10 cellular contexts compared by ENCODE assay signal in genomic region chr1:226000493-226000981, GRCh38. TPM values are rescaled to one million over a fixed set of nuclear protein-coding genes. Genes with fewer than 3 reads are reported as not detected.
DNase-seq lines count a peak whose midpoint lies in the region; ATAC-seq and TF ChIP-seq lines count a peak whose summit lies in the region.
"Not testable (repeated sequence)": the region's sequence is repeated elsewhere in the genome, so short reads cannot be mapped to it uniquely, and the experiment has no call there.
"Had no signal": no experiment of that assay in that cellular context is flagged by ENCODE, and none has a peak within 500 bp of the region (broad histone marks: within the 10 kb centered on the region; RNA-seq: fewer than 3 reads in every experiment).

No MANE protein-coding gene starts in this region.

- peak overlapping the region; percentile 100 for H3K27ac Mint-ChIP-seq in activated CD8-positive, alpha-beta memory T cell treated with anti-CD3 and anti-CD28 coated beads, Interleukin-2, amount 10 ng/mL, durations not matched to agents 7 days and 5 days
- peak overlapping the region; percentile 93 to 99 (median 97) for H3K27ac Mint-ChIP-seq in nephron
- peak overlapping the region; percentile 100 for H3K27ac Mint-ChIP-seq in stimulated activated naive CD8-positive, alpha-beta T cell treated with anti-CD3 and anti-CD28 coated beads, Interleukin-15, Interleukin-2, amounts not matched to agents 100 ng/mL and 50 ng/mL, for 24 hours

- H4K20me1 ChIP-seq in OCI-LY7 (ENCODE audit: insufficient read depth, low read length) = not testable (repeated sequence)

- H3K9me3 ChIP-seq in OCI-LY7 (ENCODE audit: low read length); body of pancreas; heart left ventricle: not testable (repeated sequence)

- peaks cover 66% of the 10 kb centered on the region for H3K4me1 ChIP-seq in OCI-LY7 (ENCODE audit: insufficient read depth, low read length, poor library complexity, severe bottlenecking)
- H3K4me1 ChIP-seq in body of pancreas = peaks cover 60% of the 10 kb centered on the region
- H3K4me1 ChIP-seq in heart left ventricle = peaks cover 4 to 70% (median 45%) of the 10 kb centered on the region in 12 donors

- not testable (repeated sequence) for H3K27me3 ChIP-seq in body of pancreas, heart left ventricle

- H3K36me3 ChIP-seq in OCI-LY7 (ENCODE audit: insufficient read depth, low read length) (peaks cover 19% of the 10 kb centered on the region), heart left ventricle (peaks cover 0 to 20% (median 0%) of the 10 kb centered on the region in 9 donors)
- not testable (repeated sequence) for H3K36me3 ChIP-seq in body of pancreas (replicated peaks in 1 of 2; ENCODE audit: insufficient read depth in 1 of 2, low read depth in 2 of 2)

- TF ChIP-seq POLR2A in body of pancreas (IDR thresholded peaks at IDR 0.05); heart left ventricle (IDR thresholded peaks at IDR 0.05): not testable (repeated sequence)

- not testable (repeated sequence) for H3K9me2 ChIP-seq in OCI-LY7 (ENCODE audit: insufficient read depth, low read length)

- BruUV-seq in OCI-LY7 (replicated peaks; lab: Mats Ljungman, UMichigan) = not testable (repeated sequence)

- intact Hi-C loops in OCI-LY7 (cut with micrococcal nuclease; ENCODE audit: unreplicated experiment); body of pancreas (cut with DNase I): not testable (repeated sequence)
- intact Hi-C loops in heart left ventricle (cut with DNase I) = loop anchor here in 2 of 10 donors (5.0 kb wide), 2 partner anchors 112 to 117 kb away; no protein-coding TSS in a partner anchor

- CTCF ChIA-PET in OCI-LY7 (lab: Charles Lee; ENCODE audit: unreplicated experiment) = not testable (repeated sequence)
- CTCF ChIA-PET in activated CD8-positive, alpha-beta memory T cell treated with anti-CD3 and anti-CD28 coated beads, Interleukin-2, amount 10 ng/mL, durations not matched to agents 7 days and 5 days (lab: Charles Lee) = interaction anchor here (1.1 to 3.1 kb wide), 4 partner anchors 10 to 64 kb away, joined by 3 to 13 read pairs (median 10); partner anchors contain the start of gene H3-3A

- H3K4me2 ChIP-seq in OCI-LY7 (ENCODE audit: low read length) = peak overlapping the region; percentile 96

- WGBS in body of pancreas, 2 donors = 68 to 92% methylated on average over 21 of the region's 21 CpGs
- WGBS in heart left ventricle, 4 donors = 94 to 95% (median 95%) methylated on average over 21 of the region's 21 CpGs

- H3K27ac ChIP-seq in OCI-LY7 (ENCODE audit: low read depth, low read length, poor library complexity, severe bottlenecking) = peak overlapping the region; percentile 96
- H3K27ac ChIP-seq in body of pancreas = peak overlapping the region; percentile 22 to 98 (median 96)
- peak overlapping the region; percentile 84 to 99 (median 96) for H3K27ac ChIP-seq in heart left ventricle

- peak overlapping the region; percentile 76; the same call in 1 of the 2 replicates for H2AFZ ChIP-seq in OCI-LY7 (ENCODE audit: low read length)

- not testable (repeated sequence) for H3K27me3 Mint-ChIP-seq in activated CD8-positive, alpha-beta memory T cell treated with anti-CD3 and anti-CD28 coated beads, Interleukin-2, amount 10 ng/mL, durations not matched to agents 7 days and 5 days; nephron (ENCODE audit: low read depth); stimulated activated naive CD8-positive, alpha-beta T cell treated with anti-CD3 and anti-CD28 coated beads, Interleukin-15, Interleukin-2, amounts not matched to agents 100 ng/mL and 50 ng/mL, for 24 hours

- peaks cover 14% of the 10 kb centered on the region for H3K36me3 Mint-ChIP-seq in activated CD8-positive, alpha-beta memory T cell treated with anti-CD3 and anti-CD28 coated beads, Interleukin-2, amount 10 ng/mL, durations not matched to agents 7 days and 5 days
- not testable (repeated sequence) for H3K36me3 Mint-ChIP-seq in nephron (ENCODE audit: low read depth)
- peaks cover 13% of the 10 kb centered on the region for H3K36me3 Mint-ChIP-seq in stimulated activated naive CD8-positive, alpha-beta T cell treated with anti-CD3 and anti-CD28 coated beads, Interleukin-15, Interleukin-2, amounts not matched to agents 100 ng/mL and 50 ng/mL, for 24 hours (ENCODE audit: low read depth)

- peaks cover 59% of the 10 kb centered on the region for H3K4me1 Mint-ChIP-seq in activated CD8-positive, alpha-beta memory T cell treated with anti-CD3 and anti-CD28 coated beads, Interleukin-2, amount 10 ng/mL, durations not matched to agents 7 days and 5 days
- H3K4me1 Mint-ChIP-seq in nephron = peaks cover 28% of the 10 kb centered on the region
- H3K4me1 Mint-ChIP-seq in stimulated activated naive CD8-positive, alpha-beta T cell treated with anti-CD3 and anti-CD28 coated beads, Interleukin-15, Interleukin-2, amounts not matched to agents 100 ng/mL and 50 ng/mL, for 24 hours (ENCODE audit: low read depth) = peaks cover 76% of the 10 kb centered on the region

- H3K4me3 ChIP-seq in GM12865 (ENCODE audit: low read depth, low read length) (peak overlapping the region; percentile 74), OCI-LY7 (ENCODE audit: low read depth, low read length, poor library complexity, severe bottlenecking) (peak overlapping the region; percentile 93), heart left ventricle (peak overlapping the region in 2 of 12 donors; percentile 83 to 94)
- H3K4me3 ChIP-seq in body of pancreas = not testable (repeated sequence)

- not testable (repeated sequence) for ATAC-seq in activated CD8-positive, alpha-beta memory T cell treated with anti-CD3 and anti-CD28 coated beads, Interleukin-2, amount 10 ng/mL, durations not matched to agents 7 days and 5 days; body of pancreas; heart left ventricle

- H3K9me3 Mint-ChIP-seq in activated CD8-positive, alpha-beta memory T cell treated with anti-CD3 and anti-CD28 coated beads, Interleukin-2, amount 10 ng/mL, durations not matched to agents 7 days and 5 days (ENCODE audit: low read depth); nephron; stimulated activated naive CD8-positive, alpha-beta T cell treated with anti-CD3 and anti-CD28 coated beads, Interleukin-15, Interleukin-2, amounts not matched to agents 100 ng/mL and 50 ng/mL, for 24 hours: not testable (repeated sequence)

- not testable (repeated sequence) for DNase-seq in GM12865 (ENCODE audit: low read depth); OCI-LY7 (ENCODE audit: low spot score); activated CD8-positive, alpha-beta memory T cell treated with anti-CD3 and anti-CD28 coated beads, Interleukin-2, amount 10 ng/mL, durations not matched to agents 7 days and 5 days; heart left ventricle
- peak in 1 of 4 donors; percentile 67 for DNase-seq in body of pancreas

- TF ChIP-seq CTCF in GM12865 (IDR thresholded peaks at IDR 0.05; ENCODE audit: insufficient read depth, low read depth, low read length, missing control alignments); OCI-LY7 (conservative IDR thresholded peaks at IDR 0.05; ENCODE audit: low read length); body of pancreas (IDR thresholded peaks at IDR 0.05); heart left ventricle (IDR thresholded peaks at IDR 0.05); nephron (IDR thresholded peaks at IDR 0.05; ENCODE audit: unreplicated experiment in 3 of 3): not testable (repeated sequence)

- H3K4me3 Mint-ChIP-seq in activated CD8-positive, alpha-beta memory T cell treated with anti-CD3 and anti-CD28 coated beads, Interleukin-2, amount 10 ng/mL, durations not matched to agents 7 days and 5 days = peak overlapping the region; percentile 98
- H3K4me3 Mint-ChIP-seq in nephron = peak overlapping the region in 2 of 3 experiments; percentile 100
- H3K4me3 Mint-ChIP-seq in stimulated activated naive CD8-positive, alpha-beta T cell treated with anti-CD3 and anti-CD28 coated beads, Interleukin-15, Interleukin-2, amounts not matched to agents 100 ng/mL and 50 ng/mL, for 24 hours = peak overlapping the region; percentile 94

- H3K79me2 ChIP-seq in OCI-LY7 (ENCODE audit: insufficient read depth, low read depth, low read length) = peaks cover 36% of the 10 kb centered on the region

- POLR2A ChIA-PET in OCI-LY7 (lab: Charles Lee) = interaction anchor here (0.9 to 3.1 kb wide), 6 partner anchors 28 to 125 kb away, joined by 3 to 21 read pairs (median 4); no protein-coding TSS in a partner anchor

RNA-seq across cellular contexts. Expression of gene SDE2, which starts 1.4 kb away (rescaled TPM):
- 18.2 and 22.0 TPM in 2 replicates for total RNA-seq in OCI-LY7 (2014; rRNA removed; shearing (Covaris generic))
- total RNA-seq in OCI-LY7 (2022) (25.0 and 25.4 TPM in 2 replicates), body of pancreas (10 to 100 TPM; 11.9 to 13.7 TPM), heart left ventricle (10 to 100 TPM in 8 of 9 donors, 1 to 10 TPM in 1; 9.3 to 16.4 (median 12.6) TPM)
- 10 to 100 TPM; 16.6 to 20.9 TPM for total RNA-seq in activated CD8-positive, alpha-beta memory T cell treated with anti-CD3 and anti-CD28 coated beads, Interleukin-2, amount 10 ng/mL, durations not matched to agents 7 days and 5 days
- polyA plus RNA-seq in heart left ventricle = 10 to 100 TPM in 1 of 2 donors, 1 to 10 TPM in 1; 3.7 to 12.8 TPM

RNA-seq across cellular contexts. Expression of gene LEFTY2, which starts 59.5 kb away (rescaled TPM):
- total RNA-seq in OCI-LY7 (2014; rRNA removed; shearing (Covaris generic)) = 3.8 and 4.8 TPM in 2 replicates
- total RNA-seq in OCI-LY7 (2022) = 4.3 and 7.3 TPM in 2 replicates
- total RNA-seq in activated CD8-positive, alpha-beta memory T cell treated with anti-CD3 and anti-CD28 coated beads, Interleukin-2, amount 10 ng/mL, durations not matched to agents 7 days and 5 days = not detected
- 1 to 10 TPM in 1 of 2 donors, under 1 TPM in 1; 0.99 to 8.0 TPM for total RNA-seq in body of pancreas
- 1 to 10 TPM in 1 of 9 donors, under 1 TPM in 7, not detected in 1; 0.14 to 1.8 (median 0.51) TPM for total RNA-seq in heart left ventricle
- under 1 TPM; 0.11 to 0.22 TPM for polyA plus RNA-seq in heart left ventricle
- total RNA-seq: lung microvascular endothelial cell, PC-3 had no signal
- polyA plus RNA-seq: SK-N-SH had no signal
